ENCODE assay signal across 1 cellular context in the genomic region with DNA sequence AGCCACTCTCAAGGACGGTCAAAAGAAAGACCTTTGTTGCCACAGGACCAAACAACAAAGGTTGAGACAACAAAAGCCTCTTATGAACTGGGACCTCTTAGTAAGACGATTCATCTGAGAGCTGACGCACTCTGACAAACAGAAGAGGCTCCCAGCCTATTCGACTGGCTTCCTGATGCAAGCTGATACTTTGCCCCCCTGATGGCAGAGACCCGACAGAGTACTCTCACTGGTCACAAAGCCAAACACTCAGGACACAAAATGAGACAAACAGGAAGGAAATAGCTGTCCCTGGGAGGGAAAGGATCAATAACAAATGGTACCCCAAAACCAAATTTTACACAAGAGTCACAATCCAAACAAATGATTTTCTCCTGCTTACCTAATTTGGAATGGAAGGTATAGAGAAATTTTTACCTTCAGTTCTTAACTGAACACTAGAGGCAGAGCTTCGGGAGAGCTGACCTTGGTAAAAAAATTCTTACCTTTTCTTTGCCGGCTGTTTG.
TF ChIP-seq lines count a peak whose summit lies in the region.

No MANE protein-coding gene starts in this region.

TF ChIP-seq in HepG2, 621 proteins besides CTCF, POLR2A, EP300 and RAD21 (continued from another document and continues in another):
- TF ChIP-seq, protein P1, sequence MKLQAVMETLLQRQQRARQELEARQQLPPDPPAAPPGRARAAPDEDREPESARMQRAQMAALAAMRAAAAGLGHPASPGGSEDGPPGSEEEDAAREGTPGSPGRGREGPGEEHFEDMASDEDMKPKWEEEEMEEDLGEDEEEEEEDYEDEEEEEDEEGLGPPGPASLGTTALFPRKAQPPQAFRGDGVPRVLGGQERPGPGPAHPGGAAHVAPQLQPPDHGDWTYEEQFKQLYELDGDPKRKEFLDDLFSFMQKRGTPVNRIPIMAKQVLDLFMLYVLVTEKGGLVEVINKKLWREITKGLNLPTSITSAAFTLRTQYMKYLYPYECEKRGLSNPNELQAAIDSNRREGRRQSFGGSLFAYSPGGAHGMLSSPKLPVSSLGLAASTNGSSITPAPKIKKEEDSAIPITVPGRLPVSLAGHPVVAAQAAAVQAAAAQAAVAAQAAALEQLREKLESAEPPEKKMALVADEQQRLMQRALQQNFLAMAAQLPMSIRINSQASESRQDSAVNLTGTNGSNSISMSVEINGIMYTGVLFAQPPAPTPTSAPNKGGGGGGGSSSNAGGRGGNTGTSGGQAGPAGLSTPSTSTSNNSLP (IDR thresholded peaks at IDR 0.05; ENCODE audit: low read depth, low read length), result 0 out of 2 replicates have a peak, but pooled peaks have one; percentile 50
- TF ChIP-seq CEBPB (IDR thresholded peaks at IDR 0.05; ENCODE audit: borderline replicate concordance, low read depth, low read length) (peak; percentile 41; the same call in 1 of the 2 replicates), ZNF274 (CRISPR knock-in tag; IDR thresholded peaks at IDR 0.05) (no peak), ZNF639 (CRISPR knock-in tag; conservative IDR thresholded peaks at IDR 0.05) (no peak), ZMYM4 (CRISPR knock-in tag; IDR thresholded peaks at IDR 0.05) (peak; percentile 52), RBM22 (optimal IDR thresholded peaks at IDR 0.05; ENCODE audit: low read length) (no peak), ZSCAN22 (CRISPR knock-in tag; IDR thresholded peaks at IDR 0.05) (0 out of 2 replicates have a peak, but pooled peaks have one; percentile 48), SKI (IDR thresholded peaks at IDR 0.05; ENCODE audit: partially characterized antibody) (peak; percentile 31), ZBTB25 (CRISPR knock-in tag; IDR thresholded peaks at IDR 0.05) (peak; percentile 51; the same call in 1 of the 2 replicates), ARID5B (CRISPR knock-in tag; IDR thresholded peaks at IDR 0.05) (peak; percentile 71), CBX5 (CRISPR knock-in tag; IDR thresholded peaks at IDR 0.05; ENCODE audit: borderline replicate concordance) (peak; percentile 18; the same call in 1 of the 2 replicates), SOX13 (IDR thresholded peaks at IDR 0.05) (peak; percentile 68; the same call in 1 of the 2 replicates), SOX13 (CRISPR knock-in tag; conservative IDR thresholded peaks at IDR 0.05 in 1 of 2, IDR thresholded peaks at IDR 0.05 in 1 of 2) (peak in 1 of 2 experiments; percentile 87; a peak in 2 of 4 replicates), ZNF770 (CRISPR knock-in tag; IDR thresholded peaks at IDR 0.05) (no peak), ETV5 (CRISPR knock-in tag; IDR thresholded peaks at IDR 0.05; ENCODE audit: borderline replicate concordance) (peak; percentile 94), RCOR2 (CRISPR knock-in tag; IDR thresholded peaks at IDR 0.05) (peak; percentile 62), PPARG (CRISPR knock-in tag; conservative IDR thresholded peaks at IDR 0.05) (peak; percentile 84), MXD4 (CRISPR knock-in tag; IDR thresholded peaks at IDR 0.05) (0 out of 2 replicates have a peak, but pooled peaks have one; percentile 46), ZNF12 (CRISPR knock-in tag; IDR thresholded peaks at IDR 0.05) (peak; percentile 86), CEBPG (CRISPR knock-in tag; IDR thresholded peaks at IDR 0.05) (peak; percentile 60; the same call in 1 of the 2 replicates), FOXA1 (IDR thresholded peaks at IDR 0.05) (no peak), FOXA1 (CRISPR knock-in tag; IDR thresholded peaks at IDR 0.05) (peak; percentile 19; the same call in 1 of the 2 replicates), CREB1 (IDR thresholded peaks at IDR 0.05) (peak; percentile 32; the same call in 1 of the 2 replicates), CREB1 (CRISPR knock-in tag; IDR thresholded peaks at IDR 0.05) (peak; percentile 54), PBX3 (CRISPR knock-in tag; IDR thresholded peaks at IDR 0.05; ENCODE audit: borderline replicate concordance) (no peak), SALL1 (CRISPR knock-in tag; IDR thresholded peaks at IDR 0.05) (peak; percentile 70), KLF16 (CRISPR knock-in tag; IDR thresholded peaks at IDR 0.05) (peak in 1 of 2 experiments; percentile 30; a peak in 1 of 4 replicates)
- TF ChIP-seq, protein P2, sequence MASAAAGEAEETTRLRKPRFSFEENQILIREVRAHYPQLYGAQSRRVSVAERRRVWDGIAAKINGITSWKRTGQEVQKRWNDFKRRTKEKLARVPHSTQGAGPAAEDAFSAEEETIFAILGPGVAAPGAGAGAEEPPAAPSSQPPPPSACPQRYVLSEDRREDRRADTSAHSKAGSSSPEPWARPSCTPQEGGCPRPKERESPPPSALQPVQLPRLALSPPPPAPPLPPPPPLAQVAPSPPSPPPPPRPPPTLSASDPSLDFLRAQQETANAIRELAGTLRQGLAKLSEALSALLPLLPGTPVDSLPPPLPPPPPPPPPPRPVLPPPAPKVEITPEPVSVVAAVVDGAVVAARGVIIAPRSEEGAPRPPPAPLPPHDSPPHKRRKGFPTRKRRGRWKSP (CRISPR knock-in tag; IDR thresholded peaks at IDR 0.05), result no peak
- TF ChIP-seq, protein P3, sequence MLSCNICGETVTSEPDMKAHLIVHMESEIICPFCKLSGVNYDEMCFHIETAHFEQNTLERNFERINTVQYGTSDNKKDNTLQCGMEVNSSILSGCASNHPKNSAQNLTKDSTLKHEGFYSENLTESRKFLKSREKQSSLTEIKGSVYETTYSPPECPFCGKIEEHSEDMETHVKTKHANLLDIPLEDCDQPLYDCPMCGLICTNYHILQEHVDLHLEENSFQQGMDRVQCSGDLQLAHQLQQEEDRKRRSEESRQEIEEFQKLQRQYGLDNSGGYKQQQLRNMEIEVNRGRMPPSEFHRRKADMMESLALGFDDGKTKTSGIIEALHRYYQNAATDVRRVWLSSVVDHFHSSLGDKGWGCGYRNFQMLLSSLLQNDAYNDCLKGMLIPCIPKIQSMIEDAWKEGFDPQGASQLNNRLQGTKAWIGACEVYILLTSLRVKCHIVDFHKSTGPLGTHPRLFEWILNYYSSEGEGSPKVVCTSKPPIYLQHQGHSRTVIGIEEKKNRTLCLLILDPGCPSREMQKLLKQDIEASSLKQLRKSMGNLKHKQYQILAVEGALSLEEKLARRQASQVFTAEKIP (CRISPR knock-in tag; IDR thresholded peaks at IDR 0.05; ENCODE audit: borderline replicate concordance), result no peak
- TF ChIP-seq, protein P4, sequence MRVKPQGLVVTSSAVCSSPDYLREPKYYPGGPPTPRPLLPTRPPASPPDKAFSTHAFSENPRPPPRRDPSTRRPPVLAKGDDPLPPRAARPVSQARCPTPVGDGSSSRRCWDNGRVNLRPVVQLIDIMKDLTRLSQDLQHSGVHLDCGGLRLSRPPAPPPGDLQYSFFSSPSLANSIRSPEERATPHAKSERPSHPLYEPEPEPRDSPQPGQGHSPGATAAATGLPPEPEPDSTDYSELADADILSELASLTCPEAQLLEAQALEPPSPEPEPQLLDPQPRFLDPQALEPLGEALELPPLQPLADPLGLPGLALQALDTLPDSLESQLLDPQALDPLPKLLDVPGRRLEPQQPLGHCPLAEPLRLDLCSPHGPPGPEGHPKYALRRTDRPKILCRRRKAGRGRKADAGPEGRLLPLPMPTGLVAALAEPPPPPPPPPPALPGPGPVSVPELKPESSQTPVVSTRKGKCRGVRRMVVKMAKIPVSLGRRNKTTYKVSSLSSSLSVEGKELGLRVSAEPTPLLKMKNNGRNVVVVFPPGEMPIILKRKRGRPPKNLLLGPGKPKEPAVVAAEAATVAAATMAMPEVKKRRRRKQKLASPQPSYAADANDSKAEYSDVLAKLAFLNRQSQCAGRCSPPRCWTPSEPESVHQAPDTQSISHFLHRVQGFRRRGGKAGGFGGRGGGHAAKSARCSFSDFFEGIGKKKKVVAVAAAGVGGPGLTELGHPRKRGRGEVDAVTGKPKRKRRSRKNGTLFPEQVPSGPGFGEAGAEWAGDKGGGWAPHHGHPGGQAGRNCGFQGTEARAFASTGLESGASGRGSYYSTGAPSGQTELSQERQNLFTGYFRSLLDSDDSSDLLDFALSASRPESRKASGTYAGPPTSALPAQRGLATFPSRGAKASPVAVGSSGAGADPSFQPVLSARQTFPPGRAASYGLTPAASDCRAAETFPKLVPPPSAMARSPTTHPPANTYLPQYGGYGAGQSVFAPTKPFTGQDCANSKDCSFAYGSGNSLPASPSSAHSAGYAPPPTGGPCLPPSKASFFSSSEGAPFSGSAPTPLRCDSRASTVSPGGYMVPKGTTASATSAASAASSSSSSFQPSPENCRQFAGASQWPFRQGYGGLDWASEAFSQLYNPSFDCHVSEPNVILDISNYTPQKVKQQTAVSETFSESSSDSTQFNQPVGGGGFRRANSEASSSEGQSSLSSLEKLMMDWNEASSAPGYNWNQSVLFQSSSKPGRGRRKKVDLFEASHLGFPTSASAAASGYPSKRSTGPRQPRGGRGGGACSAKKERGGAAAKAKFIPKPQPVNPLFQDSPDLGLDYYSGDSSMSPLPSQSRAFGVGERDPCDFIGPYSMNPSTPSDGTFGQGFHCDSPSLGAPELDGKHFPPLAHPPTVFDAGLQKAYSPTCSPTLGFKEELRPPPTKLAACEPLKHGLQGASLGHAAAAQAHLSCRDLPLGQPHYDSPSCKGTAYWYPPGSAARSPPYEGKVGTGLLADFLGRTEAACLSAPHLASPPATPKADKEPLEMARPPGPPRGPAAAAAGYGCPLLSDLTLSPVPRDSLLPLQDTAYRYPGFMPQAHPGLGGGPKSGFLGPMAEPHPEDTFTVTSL (CRISPR knock-in tag; IDR thresholded peaks at IDR 0.05; ENCODE audit: borderline replicate concordance), result peak; percentile 72; the same call in 1 of the 2 replicates
